Comparison of ENCODE assay signal across 27 cellular contexts in genomic region chr4:144580421-144580820, GRCh38.
"Had no signal": no experiment of that assay in that cellular context is flagged by ENCODE, and none has a peak within 500 bp of the region (broad histone marks: within the 10 kb centered on the region; RNA-seq: fewer than 3 reads in every experiment).

No MANE protein-coding gene starts in this region.

- H3K36me3 Mint-ChIP-seq: activated naive CD4-positive, alpha-beta T cell treated with anti-CD3 and anti-CD28 coated beads, Interleukin-2, amount 50 U/mL, for 72 hours had no signal

- H3K36me3 ChIP-seq: gastrocnemius medialis, neutrophil, pancreas, right atrium auricular region, thyroid gland had no signal

- DNase-seq: activated B cell treated with CpG ODN at 0.5 μM for 24 hours; activated CD4-positive, alpha-beta T cell treated with anti-CD3 and anti-CD28 coated beads for 36 hours; activated CD4-positive, alpha-beta T cell treated with anti-CD3 and anti-CD28 coated beads, Interleukin-2, amount 50 U/mL, for 4 hours; activated CD8-positive, alpha-beta memory T cell treated with anti-CD3 and anti-CD28 coated beads for 24 hours; activated CD8-positive, alpha-beta memory T cell treated with anti-CD3 and anti-CD28 coated beads, Interleukin-2, amount 50 U/mL, for 4 hours; activated T-cell treated with anti-CD3 and anti-CD28 coated beads, Interleukin-2, amount 50 U/mL, for 24 hours; aorta; gastrocnemius medialis; head of caudate nucleus; left cardiac atrium; mesenchymal stem cell; pancreas; psoas muscle; stimulated activated CD4-positive, alpha-beta T cell treated with anti-CD3 and anti-CD28 coated beads, Interleukin-4, amount 100 ng/mL, for 24 hours; stimulated activated naive CD8-positive, alpha-beta T cell treated with anti-CD3 and anti-CD28 coated beads, Interleukin-15, Interleukin-2, amounts not matched to agents 100 U/mL and 50 U/mL, for 24 hours; substantia nigra; T-helper 17 cell; thyroid gland had no signal

- H3K9me3 Mint-ChIP-seq: activated B cell treated with CpG ODN at 0.5 μM for 24 hours; activated naive CD4-positive, alpha-beta T cell treated with anti-CD3 and anti-CD28 coated beads, Interleukin-2, amount 50 U/mL, for 72 hours; activated T-cell treated with anti-CD3 and anti-CD28 coated beads, Interleukin-2, amount 50 U/mL, for 24 hours; activated T-helper 17 cell treated with anti-CD3 and anti-CD28 coated beads, Interleukin-2, amount 50 U/mL, for 72 hours; nephron had no signal

- ATAC-seq: activated CD4-positive, alpha-beta T cell treated with anti-CD3 and anti-CD28 coated beads for 36 hours; activated naive CD4-positive, alpha-beta T cell treated with anti-CD3 and anti-CD28 coated beads, Interleukin-2, amount 50 U/mL, for 72 hours; activated T-helper 17 cell treated with anti-CD3 and anti-CD28 coated beads, Interleukin-2, amount 50 U/mL, for 72 hours; esophagus mucosa; gastrocnemius medialis; left cardiac atrium; pancreas; psoas muscle; stimulated activated naive CD8-positive, alpha-beta T cell treated with anti-CD3 and anti-CD28 coated beads, Interleukin-15, Interleukin-2, amounts not matched to agents 100 U/mL and 50 U/mL, for 24 hours; T-helper 17 cell had no signal

- H3K27me3 ChIP-seq: gastrocnemius medialis, neutrophil, pancreas, right atrium auricular region, thyroid gland had no signal

- H3K27ac ChIP-seq: coronary artery, gastrocnemius medialis, neutrophil, pancreas, psoas muscle, right atrium auricular region, thyroid gland had no signal

- H3K9me3 ChIP-seq: gastrocnemius medialis, neutrophil, pancreas, psoas muscle, right atrium auricular region, thyroid gland had no signal

- H3K27ac Mint-ChIP-seq: activated B cell treated with CpG ODN at 0.5 μM for 24 hours; activated CD4-positive, alpha-beta T cell treated with anti-CD3 and anti-CD28 coated beads for 36 hours; activated naive CD4-positive, alpha-beta T cell treated with anti-CD3 and anti-CD28 coated beads, Interleukin-2, amount 50 U/mL, for 72 hours; activated T-cell treated with anti-CD3 and anti-CD28 coated beads, Interleukin-2, amount 50 U/mL, for 24 hours; activated T-helper 17 cell treated with anti-CD3 and anti-CD28 coated beads, Interleukin-2, amount 50 U/mL, for 72 hours; nephron; T-helper 17 cell had no signal

- H3K27me3 Mint-ChIP-seq: activated B cell treated with CpG ODN at 0.5 μM for 24 hours; activated CD4-positive, alpha-beta T cell treated with anti-CD3 and anti-CD28 coated beads for 36 hours; activated T-cell treated with anti-CD3 and anti-CD28 coated beads, Interleukin-2, amount 50 U/mL, for 24 hours; activated T-helper 17 cell treated with anti-CD3 and anti-CD28 coated beads, Interleukin-2, amount 50 U/mL, for 72 hours; T-helper 17 cell had no signal

- H3K4me1 ChIP-seq: gastrocnemius medialis, pancreas, psoas muscle, right atrium auricular region had no signal

- FAIRE-seq: endometrium, islet of Langerhans, pancreas had no signal

- H3K4me1 Mint-ChIP-seq: activated B cell treated with CpG ODN at 0.5 μM for 24 hours; activated CD4-positive, alpha-beta T cell treated with anti-CD3 and anti-CD28 coated beads for 36 hours; activated T-helper 17 cell treated with anti-CD3 and anti-CD28 coated beads, Interleukin-2, amount 50 U/mL, for 72 hours; T-helper 17 cell had no signal

- H3K4me3 ChIP-seq: coronary artery, gastrocnemius medialis, pancreas, psoas muscle, right atrium auricular region, thyroid gland had no signal

- H3K4me3 Mint-ChIP-seq: activated B cell treated with CpG ODN at 0.5 μM for 24 hours; activated CD4-positive, alpha-beta T cell treated with anti-CD3 and anti-CD28 coated beads for 36 hours; activated T-cell treated with anti-CD3 and anti-CD28 coated beads, Interleukin-2, amount 50 U/mL, for 24 hours; activated T-helper 17 cell treated with anti-CD3 and anti-CD28 coated beads, Interleukin-2, amount 50 U/mL, for 72 hours; nephron; T-helper 17 cell had no signal
